Comparison of ENCODE assay signal across 23 cellular contexts in genomic region chr6:99867026-99867425, GRCh38.
DNase-seq lines count a peak whose midpoint lies in the region; ATAC-seq, FAIRE-seq and TF ChIP-seq lines count a peak whose summit lies in the region.
"Had no signal": no experiment of that assay in that cellular context is flagged by ENCODE, and none has a peak within 500 bp of the region (broad histone marks: within the 10 kb centered on the region; RNA-seq: fewer than 3 reads in every experiment).

No MANE protein-coding gene starts in this region.

- H3K4ac ChIP-seq in H1 (replicated peaks; ENCODE audit: insufficient read length, low read depth, low read length) = no peak overlapping the region

- H4K91ac ChIP-seq in H1 (replicated peaks; ENCODE audit: insufficient read length, low read length) = no peak overlapping the region

- H3K23me2 ChIP-seq in H1 (ENCODE audit: low read depth, low read length) = no peaks in the 10 kb centered on the region

- no peak overlapping the region for H2BK5ac ChIP-seq in H1 (ENCODE audit: low read depth, low read length)

- H3K79me1 ChIP-seq in H1 (ENCODE audit: low read depth, low read length) = no peaks in the 10 kb centered on the region

- DNase-seq in DMS153 (lab: John Stamatoyannopoulos, UW) (peak; percentile 2), DMS153 treated with DMSO at 0.1 percent for 48 hours (lab: John Stamatoyannopoulos, UW; ENCODE audit: unreplicated experiment) (no peak), D721Med (ENCODE audit: insufficient read length, low spot score) (no peak), NCI-H510A (lab: John Stamatoyannopoulos, UW) (peak; percentile 6), H1 (ENCODE audit: low read depth in 1 of 2, low spot score in 2 of 2) (no peak), GM12891 (ENCODE audit: insufficient read length, low spot score) (no peak), left lung (no peak)
- no peak for DNase-seq in activated effector memory CD4-positive, alpha-beta T cell treated with anti-CD3 and anti-CD28 coated beads, Interleukin-2, amount 50 U/mL, for 16 hours
- DNase-seq: CD8-positive, alpha-beta T cell; DMS79; HCEC 1CT; KG1; MV-4-11; NCI-H1105 treated with DMSO at 0.1 percent for 48 hours; NCI-H2081 treated with DMSO at 0.1 percent for 48 hours; NCI-H2227 treated with DMSO at 0.1 percent for 48 hours; NCI-H524; NK-92 treated with Interleukin-12 subunit alpha and Interleukin-12 subunit beta, amount 100 ng/mL, for 24 hours; T-cell had no signal

- TF ChIP-seq RAD21 in H1 (IDR thresholded peaks at IDR 0.05 in 1 of 2, conservative IDR thresholded peaks at IDR 0.05 in 1 of 2; ENCODE audit: low read depth in 2 of 2, low read length in 2 of 2) = no peak

- H3K9ac ChIP-seq in H1 (replicated peaks in 1 of 4; ENCODE audit: extremely low read depth in 1 of 4, low read depth in 3 of 4, low read length in 3 of 4) = no peak overlapping the region
- H3K9ac ChIP-seq: BLaER1 treated with 17β-estradiol and CSF1 and Interleukin-3, amounts not matched to agents 10 nM and 100 nM had no signal

- no peak overlapping the region for H2AK5ac ChIP-seq in H1 (ENCODE audit: low read depth, low read length)

- TF ChIP-seq POLR2A in H1 (IDR thresholded peaks at IDR 0.05; ENCODE audit: control extremely low read depth in 1 of 2, low read depth in 2 of 2, low read length in 2 of 2) = no peak
- no peak for TF ChIP-seq POLR2A in GM12891 (IDR thresholded peaks at IDR 0.05; ENCODE audit: low read depth, low read length)

- FAIRE-seq in D721Med (lab: Jason Lieb, UNC) (peak; percentile 77), H1 (lab: Jason Lieb, UNC) (no peak), GM12891 (lab: Jason Lieb, UNC) (no peak)

- H3K36me3 ChIP-seq in H1 (ENCODE audit: control insufficient read depth in 2 of 4, insufficient read depth in 4 of 4, low read length in 3 of 4) (no peaks in the 10 kb centered on the region), left lung (no peaks in the 10 kb centered on the region)
- H3K36me3 ChIP-seq: BLaER1 treated with 17β-estradiol and CSF1 and Interleukin-3, amounts not matched to agents 10 nM and 100 nM had no signal

- no peak overlapping the region for H3K18ac ChIP-seq in H1 (ENCODE audit: extremely low read depth, low read length)

- H3K9me3 ChIP-seq in H1 (ENCODE audit: insufficient read depth in 2 of 2, low read depth in 1 of 2, low read length in 1 of 2) = no peaks in the 10 kb centered on the region
- H3K9me3 ChIP-seq in left lung = no peaks in the 10 kb centered on the region
- H3K9me3 ChIP-seq: BLaER1 treated with 17β-estradiol and CSF1 and Interleukin-3, amounts not matched to agents 10 nM and 100 nM had no signal

- no peak overlapping the region for H2BK15ac ChIP-seq in H1 (ENCODE audit: low read length)

- no peak for ATAC-seq in left lung
- ATAC-seq: CD8-positive, alpha-beta T cell; GM23338; Panc1; T-cell had no signal

- H3K14ac ChIP-seq in H1 (ENCODE audit: insufficient read length) = no peak overlapping the region

- H4K8ac ChIP-seq in H1 (ENCODE audit: extremely low read depth, insufficient read depth, low read length) = no peak overlapping the region

- CTCF ChIA-PET in H1 (lab: Charles Lee; ENCODE audit: partially characterized antibody) = interaction anchor here (1.0 to 6.1 kb wide), 11 partner anchors 10 to 258 kb away, joined by 3 to 72 read pairs (median 6); no protein-coding TSS in a partner anchor

- H3K27me3 ChIP-seq in H1 (replicated peaks in 1 of 4; ENCODE audit: control insufficient read depth in 3 of 4, extremely low read depth in 1 of 4, insufficient read depth in 3 of 4, low read length in 3 of 4) (no peaks in the 10 kb centered on the region), left lung (peaks cover 0 to 18% of the 10 kb centered on the region in 2 donors)
- H3K27me3 ChIP-seq: BLaER1 treated with 17β-estradiol and CSF1 and Interleukin-3, amounts not matched to agents 10 nM and 100 nM had no signal

- H4K5ac ChIP-seq in H1 (ENCODE audit: insufficient read length, low read depth, low read length) = no peak overlapping the region

- intact Hi-C loops in left lung (cut with DNase I) = no loop called here

- no peak overlapping the region for H2AFZ ChIP-seq in H1 (ENCODE audit: low read length)
- H2AFZ ChIP-seq: GM23338 had no signal

- no peak for TF ChIP-seq EP300 in H1 (IDR thresholded peaks at IDR 0.05; ENCODE audit: borderline replicate concordance in 1 of 2, low read depth in 2 of 2, low read length in 2 of 2)

- H2BK120ac ChIP-seq in H1 (replicated peaks; ENCODE audit: low read depth, low read length) = no peak overlapping the region

- WGBS in H1 (ENCODE audit: extremely low coverage in 1 of 2, insufficient coverage in 1 of 2, insufficient read length in 1 of 2, insufficient replicate concordance in 2 of 2, low coverage in 1 of 2, low lambda C conversion rate in 2 of 2, missing lambda C conversion rate in 1 of 2), 2 experiments = 69% methylated on average over 3 of the region's 3 CpGs; no CpG with 5 or more reads in 1 of the 2 experiments

- H3K27ac ChIP-seq in H1 (ENCODE audit: low read depth, low read length) (no peak overlapping the region), left lung (no peak overlapping the region)
- H3K27ac ChIP-seq: 22Rv1; BLaER1 treated with 17β-estradiol and CSF1 and Interleukin-3, amounts not matched to agents 10 nM and 100 nM had no signal

- H3K4me3 ChIP-seq in H1 (ENCODE audit: extremely low read depth in 1 of 4, insufficient read depth in 2 of 4, low read depth in 3 of 4, low read length in 4 of 4) (no peak overlapping the region), left lung (no peak overlapping the region)
- H3K4me3 ChIP-seq: BLaER1 treated with 17β-estradiol and CSF1 and Interleukin-3, amounts not matched to agents 10 nM and 100 nM; GM23338 had no signal

- no peak overlapping the region for H2BK20ac ChIP-seq in H1 (ENCODE audit: low read length)

- no peak overlapping the region for H2BK12ac ChIP-seq in H1 (ENCODE audit: low read depth, low read length)

- no peaks in the 10 kb centered on the region for H4K20me1 ChIP-seq in H1 (replicated peaks in 1 of 2; ENCODE audit: control insufficient read depth in 1 of 2, insufficient read depth in 2 of 2, low read length in 2 of 2)
- H4K20me1 ChIP-seq: BLaER1 treated with 17β-estradiol and CSF1 and Interleukin-3, amounts not matched to agents 10 nM and 100 nM had no signal

- TF ChIP-seq CTCF in D721Med (IDR thresholded peaks at IDR 0.05; ENCODE audit: insufficient read depth, missing control alignments) (no peak), H1 (IDR thresholded peaks at IDR 0.05; ENCODE audit: control extremely low read depth in 1 of 3, insufficient read depth in 1 of 3, low read depth in 1 of 3, low read length in 3 of 3) (no peak), left lung (IDR thresholded peaks at IDR 0.05) (no peak)

- H3K23ac ChIP-seq in H1 (ENCODE audit: insufficient read length) = no peak overlapping the region

- POLR2A ChIA-PET in H1 (lab: Charles Lee; ENCODE audit: partially characterized antibody) = no interaction called here

- H3K4me1 ChIP-seq in H1 (replicated peaks in 1 of 4; ENCODE audit: control insufficient read depth in 3 of 4, insufficient read depth in 4 of 4, low read length in 3 of 4) = no peaks in the 10 kb centered on the region
- no peaks in the 10 kb centered on the region for H3K4me1 ChIP-seq in left lung
- H3K4me1 ChIP-seq: BLaER1 treated with 17β-estradiol and CSF1 and Interleukin-3, amounts not matched to agents 10 nM and 100 nM had no signal

- H3K56ac ChIP-seq in H1 (replicated peaks; ENCODE audit: insufficient read length, low read depth, low read length) = no peak overlapping the region

- H3K4me2 ChIP-seq in H1 (ENCODE audit: insufficient read depth in 1 of 2, low read depth in 2 of 2, low read length in 2 of 2) = no peak overlapping the region
- H3K4me2 ChIP-seq: BLaER1 treated with 17β-estradiol and CSF1 and Interleukin-3, amounts not matched to agents 10 nM and 100 nM; GM23338 had no signal

- H3K79me2 ChIP-seq in H1 (ENCODE audit: control insufficient read depth in 1 of 2, insufficient read depth in 2 of 2, low read length in 2 of 2) = no peaks in the 10 kb centered on the region

TF ChIP-seq in H1, 55 proteins besides CTCF, POLR2A, EP300 and RAD21 (continues in another document):
- TF ChIP-seq TAF1 (IDR thresholded peaks at IDR 0.05; ENCODE audit: low read depth, low read length) (no peak), SUZ12 (IDR thresholded peaks at IDR 0.05; ENCODE audit: low read length) (no peak)
- TF ChIP-seq, protein P1, sequence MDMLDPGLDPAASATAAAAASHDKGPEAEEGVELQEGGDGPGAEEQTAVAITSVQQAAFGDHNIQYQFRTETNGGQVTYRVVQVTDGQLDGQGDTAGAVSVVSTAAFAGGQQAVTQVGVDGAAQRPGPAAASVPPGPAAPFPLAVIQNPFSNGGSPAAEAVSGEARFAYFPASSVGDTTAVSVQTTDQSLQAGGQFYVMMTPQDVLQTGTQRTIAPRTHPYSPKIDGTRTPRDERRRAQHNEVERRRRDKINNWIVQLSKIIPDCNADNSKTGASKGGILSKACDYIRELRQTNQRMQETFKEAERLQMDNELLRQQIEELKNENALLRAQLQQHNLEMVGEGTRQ (IDR thresholded peaks at IDR 0.05; ENCODE audit: low read length) = peak; percentile 35; the same call in 1 of the 2 replicates

TF ChIP-seq in GM12891, 5 proteins besides CTCF, POLR2A, EP300 and RAD21:
- no peak for TF ChIP-seq SPI1 (IDR thresholded peaks at IDR 0.05; ENCODE audit: low read depth, low read length)
- no peak for TF ChIP-seq PAX5 (IDR thresholded peaks at IDR 0.05; ENCODE audit: insufficient read depth, low read length, severe bottlenecking)
- TF ChIP-seq POLR2AphosphoS5 (IDR thresholded peaks at IDR 0.05; ENCODE audit: low read depth, low read length) = no peak
- no peak for TF ChIP-seq POU2F2 (IDR thresholded peaks at IDR 0.05; ENCODE audit: low read depth, low read length)
- TF ChIP-seq TAF1 (IDR thresholded peaks at IDR 0.05; ENCODE audit: low read depth, low read length) = no peak

Comparison
In these comparisons a context has a peak if more than half of its experiments do, and no peak if none do; other contexts are left out.
1. DNase-seq: peak in DMS153 (single experiment) and NCI-H510A (single experiment); none in DMS153 treated with DMSO at 0.1 percent for 48 hours (single experiment), D721Med (single experiment), H1 (0 of 2), activated effector memory CD4-positive, alpha-beta T cell treated with anti-CD3 and anti-CD28 coated beads, Interleukin-2, amount 50 U/mL, for 16 hours (single experiment), GM12891 (single experiment) and left lung (0 of 2).